8 cellular contexts compared by ENCODE assay signal in genomic region chr11:118689852-118690552, GRCh38. TPM values are rescaled to one million over a fixed set of nuclear protein-coding genes. Genes with fewer than 3 reads are reported as not detected.
DNase-seq lines count a peak whose midpoint lies in the region; ATAC-seq and TF ChIP-seq lines count a peak whose summit lies in the region.

No MANE protein-coding gene starts in this region.

- intact Hi-C loops in Right ventricle myocardium inferior (cut with DNase I): loop anchor here (1.0 to 10.0 kb wide), 3 partner anchors 101 to 266 kb away; partner anchors contain the start of genes DDX6 and UPK2
- intact Hi-C loops in ovary (cut with DNase I): loop anchor here in 3 of 4 donors (2.0 to 10.0 kb wide), 5 partner anchors 85 to 267 kb away; partner anchors contain the start of gene UPK2 (in 3 of the 3)

- H3K27me3 ChIP-seq in ovary: no peaks in the 10 kb centered on the region
- no peaks in the 10 kb centered on the region for H3K27me3 ChIP-seq in thoracic aorta (replicated peaks; ENCODE audit: insufficient read depth)

- H3K4me3 ChIP-seq in HFF-Myc (replicated peaks; ENCODE audit: low read depth, low read length) (peak overlapping the region; percentile 23), NB4 (ENCODE audit: low read depth, low read length) (peak overlapping the region; percentile 53), ovary (peak overlapping the region; percentile 26), thoracic aorta (peak overlapping the region; percentile 74)

- TF ChIP-seq CTCF in HFF-Myc (IDR thresholded peaks at IDR 0.05; ENCODE audit: low read depth, low read length, missing control alignments): peak; percentile 92
- TF ChIP-seq CTCF in NB4 (IDR thresholded peaks at IDR 0.05; ENCODE audit: low read depth, low read length): peak; percentile 95
- TF ChIP-seq CTCF in ovary (IDR thresholded peaks at IDR 0.05): peak; percentile 77 to 88 (median 84)
- TF ChIP-seq CTCF in thoracic aorta (IDR thresholded peaks at IDR 0.05): peak; percentile 89

- no peak for TF ChIP-seq POLR2A in NB4 (IDR thresholded peaks at IDR 0.05; ENCODE audit: extremely low read depth, insufficient read length)
- TF ChIP-seq POLR2A in ovary (IDR thresholded peaks at IDR 0.05): no peak

- DNase-seq in G401 (ENCODE audit: low spot score) (peak; percentile 86), HFF-Myc (ENCODE audit: extremely low read depth, low read depth) (peak; percentile 75), NB4 (ENCODE audit: low read depth) (peak; percentile 93), SKM-1 treated with dmso at 0.1 percent for 144 hours (lab: John Stamatoyannopoulos, UW; ENCODE audit: unreplicated experiment) (peak; percentile 66), Right ventricle myocardium inferior (ENCODE audit: missing footprints) (peak; percentile 97), ovary (peak; percentile 77 to 94 (median 90)), thoracic aorta (ENCODE audit: low spot score) (peak; percentile 51)
- DNase-seq in activated naive CD8-positive, alpha-beta T cell treated with anti-CD3 and anti-CD28 coated beads, Interleukin-2, amount 10 ng/mL, durations not matched to agents 7 days and 5 days: peak; percentile 86

- peak overlapping the region; percentile 77 for H3K4me3 Mint-ChIP-seq in activated naive CD8-positive, alpha-beta T cell treated with anti-CD3 and anti-CD28 coated beads, Interleukin-2, amount 10 ng/mL, durations not matched to agents 7 days and 5 days

- no peaks in the 10 kb centered on the region for H3K36me3 Mint-ChIP-seq in activated naive CD8-positive, alpha-beta T cell treated with anti-CD3 and anti-CD28 coated beads, Interleukin-2, amount 10 ng/mL, durations not matched to agents 7 days and 5 days

- in situ Hi-C loops in G401 (cut with HindIII; ENCODE audit: low sequenced_read_pairs): no loop called here

- peaks cover 3% of the 10 kb centered on the region for H3K4me1 ChIP-seq in ovary (ENCODE audit: insufficient read depth)
- peaks cover 0 to 9% of the 10 kb centered on the region in 2 donors for H3K4me1 ChIP-seq in thoracic aorta (ENCODE audit: control insufficient read depth in 1 of 2, low read depth in 2 of 2)

- no peaks in the 10 kb centered on the region for H3K9me3 ChIP-seq in ovary
- H3K9me3 ChIP-seq in thoracic aorta: no peaks in the 10 kb centered on the region

- H3K36me3 ChIP-seq in ovary: no peaks in the 10 kb centered on the region
- no peaks in the 10 kb centered on the region for H3K36me3 ChIP-seq in thoracic aorta

- peak; percentile 94 for ATAC-seq in activated naive CD8-positive, alpha-beta T cell treated with anti-CD3 and anti-CD28 coated beads, Interleukin-2, amount 10 ng/mL, durations not matched to agents 7 days and 5 days (ENCODE audit: low read depth)
- ATAC-seq in Right ventricle myocardium inferior: peak; percentile 97
- peak; percentile 95 for ATAC-seq in thoracic aorta (ENCODE audit: insufficient number of reproducible peaks, low FRiP score, low read depth)

- POLR2A ChIA-PET in activated naive CD8-positive, alpha-beta T cell treated with anti-CD3 and anti-CD28 coated beads, Interleukin-2, amount 10 ng/mL, durations not matched to agents 7 days and 5 days (lab: Charles Lee): interaction anchor here (1.8 kb wide), 1 partner anchor 101 kb away, joined by 12 read pairs; the partner anchor contains the start of gene DDX6

- peaks cover 27% of the 10 kb centered on the region for H3K4me1 Mint-ChIP-seq in activated naive CD8-positive, alpha-beta T cell treated with anti-CD3 and anti-CD28 coated beads, Interleukin-2, amount 10 ng/mL, durations not matched to agents 7 days and 5 days

- peaks cover 12% of the 10 kb centered on the region for H3K27me3 Mint-ChIP-seq in activated naive CD8-positive, alpha-beta T cell treated with anti-CD3 and anti-CD28 coated beads, Interleukin-2, amount 10 ng/mL, durations not matched to agents 7 days and 5 days

- 5 to 10% (median 5%) methylated on average over 24 to 30 of the region's 30 CpGs for WGBS in ovary, 3 donors

- H3K27ac ChIP-seq in ovary (peak overlapping the region in 1 of 2 donors; percentile 31), thoracic aorta (peak overlapping the region; percentile 61 to 70)

- no peaks in the 10 kb centered on the region for H3K9me3 Mint-ChIP-seq in activated naive CD8-positive, alpha-beta T cell treated with anti-CD3 and anti-CD28 coated beads, Interleukin-2, amount 10 ng/mL, durations not matched to agents 7 days and 5 days

- TF ChIP-seq EP300 in ovary (IDR thresholded peaks at IDR 0.05): no peak

- peak overlapping the region; percentile 58 for H3K27ac Mint-ChIP-seq in activated naive CD8-positive, alpha-beta T cell treated with anti-CD3 and anti-CD28 coated beads, Interleukin-2, amount 10 ng/mL, durations not matched to agents 7 days and 5 days

RNA-seq across cellular contexts. Expression of gene TREH, which starts 10.6 kb away (rescaled TPM):
- not detected in 2 replicates for total RNA-seq in G401 (2014; rRNA removed; shearing (Covaris generic))
- total RNA-seq in activated naive CD8-positive, alpha-beta T cell treated with anti-CD3 and anti-CD28 coated beads, Interleukin-2, amount 10 ng/mL, durations not matched to agents 7 days and 5 days: not detected
- total RNA-seq in Right ventricle myocardium inferior: not detected
- under 1 TPM in 1 of 7 donors, not detected in 6; 0.10 TPM for total RNA-seq in ovary
- polyA plus RNA-seq in ovary: under 1 TPM in 1 of 2 donors, not detected in 1; 0.48 TPM
- not detected for total RNA-seq in thoracic aorta

Comparison
In these comparisons a context has a peak if more than half of its experiments do, and no peak if none do; other contexts are left out.
1. H3K4me3 ChIP-seq: peak in every context shown above with its lines; median percentile 74 in thoracic aorta; 53 in NB4; 26 in ovary; 23 in HFF-Myc.